In the genomic region with DNA sequence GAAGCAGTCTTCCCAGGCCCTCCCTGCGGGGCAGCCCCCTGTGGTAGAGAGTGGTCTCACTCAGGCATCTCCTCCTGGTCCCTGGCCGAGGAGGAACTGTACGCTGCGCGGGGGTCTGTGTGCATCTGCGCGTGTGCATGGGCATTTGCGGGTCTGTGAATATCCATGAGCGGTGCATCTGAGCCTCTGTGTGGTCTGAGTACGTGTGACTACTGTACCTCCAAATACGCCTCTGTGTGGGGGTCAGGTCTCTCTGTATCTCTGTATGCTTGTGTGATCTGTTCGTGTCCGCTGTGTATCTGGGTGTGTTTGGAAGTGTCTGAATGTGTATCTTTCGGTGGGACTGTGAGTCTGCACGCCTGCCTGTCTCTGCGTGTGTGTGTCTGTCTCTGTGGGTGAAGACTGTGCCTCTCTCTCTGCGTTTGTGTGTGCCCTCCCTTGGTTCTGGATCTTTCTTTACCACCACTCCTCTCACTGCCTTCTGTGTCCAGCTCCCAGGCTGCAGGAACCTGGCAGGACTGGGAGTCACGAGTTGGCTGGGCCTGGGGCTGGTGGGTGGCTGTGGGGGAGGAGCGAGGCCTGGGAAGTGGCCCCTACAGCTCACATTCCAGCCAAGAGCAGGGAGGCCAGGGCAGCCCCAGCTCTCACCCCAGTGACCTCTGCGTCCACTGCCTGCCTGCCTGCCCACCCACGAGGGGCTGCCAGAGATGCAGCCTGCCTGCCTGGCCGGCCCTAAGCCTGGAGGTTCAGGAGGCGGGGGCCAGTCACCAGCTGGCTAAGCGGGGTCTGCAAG, we compare ENCODE assay signal across 1 cellular context.
TF ChIP-seq lines count a peak whose summit lies in the region.

No MANE protein-coding gene starts in this region.

TF ChIP-seq in HepG2, 621 proteins besides CTCF, POLR2A, EP300 and RAD21 (continued from another document and continues in another):
- TF ChIP-seq, protein P1, sequence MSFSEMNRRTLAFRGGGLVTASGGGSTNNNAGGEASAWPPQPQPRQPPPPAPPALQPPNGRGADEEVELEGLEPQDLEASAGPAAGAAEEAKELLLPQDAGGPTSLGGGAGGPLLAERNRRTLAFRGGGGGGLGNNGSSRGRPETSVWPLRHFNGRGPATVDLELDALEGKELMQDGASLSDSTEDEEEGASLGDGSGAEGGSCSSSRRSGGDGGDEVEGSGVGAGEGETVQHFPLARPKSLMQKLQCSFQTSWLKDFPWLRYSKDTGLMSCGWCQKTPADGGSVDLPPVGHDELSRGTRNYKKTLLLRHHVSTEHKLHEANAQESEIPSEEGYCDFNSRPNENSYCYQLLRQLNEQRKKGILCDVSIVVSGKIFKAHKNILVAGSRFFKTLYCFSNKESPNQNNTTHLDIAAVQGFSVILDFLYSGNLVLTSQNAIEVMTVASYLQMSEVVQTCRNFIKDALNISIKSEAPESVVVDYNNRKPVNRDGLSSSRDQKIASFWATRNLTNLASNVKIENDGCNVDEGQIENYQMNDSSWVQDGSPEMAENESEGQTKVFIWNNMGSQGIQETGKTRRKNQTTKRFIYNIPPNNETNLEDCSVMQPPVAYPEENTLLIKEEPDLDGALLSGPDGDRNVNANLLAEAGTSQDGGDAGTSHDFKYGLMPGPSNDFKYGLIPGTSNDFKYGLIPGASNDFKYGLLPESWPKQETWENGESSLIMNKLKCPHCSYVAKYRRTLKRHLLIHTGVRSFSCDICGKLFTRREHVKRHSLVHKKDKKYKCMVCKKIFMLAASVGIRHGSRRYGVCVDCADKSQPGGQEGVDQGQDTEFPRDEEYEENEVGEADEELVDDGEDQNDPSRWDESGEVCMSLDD (CRISPR knock-in tag; IDR thresholded peaks at IDR 0.05; ENCODE audit: borderline replicate concordance), result 0 out of 2 replicates have a peak, but pooled peaks have one; percentile 52
- TF ChIP-seq BCL6 (CRISPR knock-in tag; IDR thresholded peaks at IDR 0.05) (no peak), ZNF292 (CRISPR knock-in tag; IDR thresholded peaks at IDR 0.05; ENCODE audit: borderline replicate concordance, low read depth) (peak; percentile 90), ZNF780A (CRISPR knock-in tag; IDR thresholded peaks at IDR 0.05) (peak; percentile 80; the same call in 1 of the 2 replicates), TBX2 (CRISPR knock-in tag; IDR thresholded peaks at IDR 0.05; ENCODE audit: borderline replicate concordance) (peak; percentile 62), ZNF530 (CRISPR knock-in tag; IDR thresholded peaks at IDR 0.05; ENCODE audit: low read depth) (no peak), ZNF552 (CRISPR knock-in tag; IDR thresholded peaks at IDR 0.05; ENCODE audit: borderline replicate concordance) (peak; percentile 86; the same call in 1 of the 2 replicates), DMAP1 (CRISPR knock-in tag; IDR thresholded peaks at IDR 0.05) (0 out of 2 replicates have a peak, but pooled peaks have one; percentile 28), PITX1 (CRISPR knock-in tag; IDR thresholded peaks at IDR 0.05) (0 out of 2 replicates have a peak, but pooled peaks have one; percentile 40), THYN1 (CRISPR knock-in tag; IDR thresholded peaks at IDR 0.05; ENCODE audit: borderline replicate concordance, low read depth) (no peak), ZNF451 (CRISPR knock-in tag; IDR thresholded peaks at IDR 0.05) (0 out of 2 replicates have a peak, but pooled peaks have one; percentile 50), ZNF333 (CRISPR knock-in tag; IDR thresholded peaks at IDR 0.05; ENCODE audit: borderline replicate concordance) (0 out of 2 replicates have a peak, but pooled peaks have one; percentile 48), MAZ (IDR thresholded peaks at IDR 0.05; ENCODE audit: borderline replicate concordance, low read depth, low read length) (0 out of 2 replicates have a peak, but pooled peaks have one; percentile 15), MAZ (CRISPR knock-in tag; IDR thresholded peaks at IDR 0.05; ENCODE audit: low read depth) (no peak), ZNF792 (CRISPR knock-in tag; IDR thresholded peaks at IDR 0.05) (peak; percentile 65; the same call in 1 of the 2 replicates), NCOA1 (CRISPR knock-in tag; IDR thresholded peaks at IDR 0.05) (peak; percentile 12; the same call in 1 of the 2 replicates), SRY (CRISPR knock-in tag; IDR thresholded peaks at IDR 0.05) (peak; percentile 53; the same call in 1 of the 2 replicates), TARDBP (CRISPR knock-in tag; IDR thresholded peaks at IDR 0.05) (peak; percentile 61; the same call in 1 of the 2 replicates)
- TF ChIP-seq, protein P2, sequence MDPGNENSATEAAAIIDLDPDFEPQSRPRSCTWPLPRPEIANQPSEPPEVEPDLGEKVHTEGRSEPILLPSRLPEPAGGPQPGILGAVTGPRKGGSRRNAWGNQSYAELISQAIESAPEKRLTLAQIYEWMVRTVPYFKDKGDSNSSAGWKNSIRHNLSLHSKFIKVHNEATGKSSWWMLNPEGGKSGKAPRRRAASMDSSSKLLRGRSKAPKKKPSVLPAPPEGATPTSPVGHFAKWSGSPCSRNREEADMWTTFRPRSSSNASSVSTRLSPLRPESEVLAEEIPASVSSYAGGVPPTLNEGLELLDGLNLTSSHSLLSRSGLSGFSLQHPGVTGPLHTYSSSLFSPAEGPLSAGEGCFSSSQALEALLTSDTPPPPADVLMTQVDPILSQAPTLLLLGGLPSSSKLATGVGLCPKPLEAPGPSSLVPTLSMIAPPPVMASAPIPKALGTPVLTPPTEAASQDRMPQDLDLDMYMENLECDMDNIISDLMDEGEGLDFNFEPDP (CRISPR knock-in tag; conservative IDR thresholded peaks at IDR 0.05), result 0 out of 2 replicates have a peak, but pooled peaks have one; percentile 54
- TF ChIP-seq, protein P3, sequence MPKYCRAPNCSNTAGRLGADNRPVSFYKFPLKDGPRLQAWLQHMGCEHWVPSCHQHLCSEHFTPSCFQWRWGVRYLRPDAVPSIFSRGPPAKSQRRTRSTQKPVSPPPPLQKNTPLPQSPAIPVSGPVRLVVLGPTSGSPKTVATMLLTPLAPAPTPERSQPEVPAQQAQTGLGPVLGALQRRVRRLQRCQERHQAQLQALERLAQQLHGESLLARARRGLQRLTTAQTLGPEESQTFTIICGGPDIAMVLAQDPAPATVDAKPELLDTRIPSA (CRISPR knock-in tag; IDR thresholded peaks at IDR 0.05; ENCODE audit: borderline replicate concordance), result no peak
- TF ChIP-seq, protein P4, sequence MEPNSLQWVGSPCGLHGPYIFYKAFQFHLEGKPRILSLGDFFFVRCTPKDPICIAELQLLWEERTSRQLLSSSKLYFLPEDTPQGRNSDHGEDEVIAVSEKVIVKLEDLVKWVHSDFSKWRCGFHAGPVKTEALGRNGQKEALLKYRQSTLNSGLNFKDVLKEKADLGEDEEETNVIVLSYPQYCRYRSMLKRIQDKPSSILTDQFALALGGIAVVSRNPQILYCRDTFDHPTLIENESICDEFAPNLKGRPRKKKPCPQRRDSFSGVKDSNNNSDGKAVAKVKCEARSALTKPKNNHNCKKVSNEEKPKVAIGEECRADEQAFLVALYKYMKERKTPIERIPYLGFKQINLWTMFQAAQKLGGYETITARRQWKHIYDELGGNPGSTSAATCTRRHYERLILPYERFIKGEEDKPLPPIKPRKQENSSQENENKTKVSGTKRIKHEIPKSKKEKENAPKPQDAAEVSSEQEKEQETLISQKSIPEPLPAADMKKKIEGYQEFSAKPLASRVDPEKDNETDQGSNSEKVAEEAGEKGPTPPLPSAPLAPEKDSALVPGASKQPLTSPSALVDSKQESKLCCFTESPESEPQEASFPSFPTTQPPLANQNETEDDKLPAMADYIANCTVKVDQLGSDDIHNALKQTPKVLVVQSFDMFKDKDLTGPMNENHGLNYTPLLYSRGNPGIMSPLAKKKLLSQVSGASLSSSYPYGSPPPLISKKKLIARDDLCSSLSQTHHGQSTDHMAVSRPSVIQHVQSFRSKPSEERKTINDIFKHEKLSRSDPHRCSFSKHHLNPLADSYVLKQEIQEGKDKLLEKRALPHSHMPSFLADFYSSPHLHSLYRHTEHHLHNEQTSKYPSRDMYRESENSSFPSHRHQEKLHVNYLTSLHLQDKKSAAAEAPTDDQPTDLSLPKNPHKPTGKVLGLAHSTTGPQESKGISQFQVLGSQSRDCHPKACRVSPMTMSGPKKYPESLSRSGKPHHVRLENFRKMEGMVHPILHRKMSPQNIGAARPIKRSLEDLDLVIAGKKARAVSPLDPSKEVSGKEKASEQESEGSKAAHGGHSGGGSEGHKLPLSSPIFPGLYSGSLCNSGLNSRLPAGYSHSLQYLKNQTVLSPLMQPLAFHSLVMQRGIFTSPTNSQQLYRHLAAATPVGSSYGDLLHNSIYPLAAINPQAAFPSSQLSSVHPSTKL (CRISPR knock-in tag; IDR thresholded peaks at IDR 0.05), result peak; percentile 50; the same call in 1 of the 2 replicates
- TF ChIP-seq, protein P5, sequence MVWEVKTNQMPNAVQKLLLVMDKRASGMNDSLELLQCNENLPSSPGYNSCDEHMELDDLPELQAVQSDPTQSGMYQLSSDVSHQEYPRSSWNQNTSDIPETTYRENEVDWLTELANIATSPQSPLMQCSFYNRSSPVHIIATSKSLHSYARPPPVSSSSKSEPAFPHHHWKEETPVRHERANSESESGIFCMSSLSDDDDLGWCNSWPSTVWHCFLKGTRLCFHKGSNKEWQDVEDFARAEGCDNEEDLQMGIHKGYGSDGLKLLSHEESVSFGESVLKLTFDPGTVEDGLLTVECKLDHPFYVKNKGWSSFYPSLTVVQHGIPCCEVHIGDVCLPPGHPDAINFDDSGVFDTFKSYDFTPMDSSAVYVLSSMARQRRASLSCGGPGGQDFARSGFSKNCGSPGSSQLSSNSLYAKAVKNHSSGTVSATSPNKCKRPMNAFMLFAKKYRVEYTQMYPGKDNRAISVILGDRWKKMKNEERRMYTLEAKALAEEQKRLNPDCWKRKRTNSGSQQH (CRISPR knock-in tag; IDR thresholded peaks at IDR 0.05; ENCODE audit: low read depth), result 0 out of 2 replicates have a peak, but pooled peaks have one; percentile 58
- TF ChIP-seq, protein P6, sequence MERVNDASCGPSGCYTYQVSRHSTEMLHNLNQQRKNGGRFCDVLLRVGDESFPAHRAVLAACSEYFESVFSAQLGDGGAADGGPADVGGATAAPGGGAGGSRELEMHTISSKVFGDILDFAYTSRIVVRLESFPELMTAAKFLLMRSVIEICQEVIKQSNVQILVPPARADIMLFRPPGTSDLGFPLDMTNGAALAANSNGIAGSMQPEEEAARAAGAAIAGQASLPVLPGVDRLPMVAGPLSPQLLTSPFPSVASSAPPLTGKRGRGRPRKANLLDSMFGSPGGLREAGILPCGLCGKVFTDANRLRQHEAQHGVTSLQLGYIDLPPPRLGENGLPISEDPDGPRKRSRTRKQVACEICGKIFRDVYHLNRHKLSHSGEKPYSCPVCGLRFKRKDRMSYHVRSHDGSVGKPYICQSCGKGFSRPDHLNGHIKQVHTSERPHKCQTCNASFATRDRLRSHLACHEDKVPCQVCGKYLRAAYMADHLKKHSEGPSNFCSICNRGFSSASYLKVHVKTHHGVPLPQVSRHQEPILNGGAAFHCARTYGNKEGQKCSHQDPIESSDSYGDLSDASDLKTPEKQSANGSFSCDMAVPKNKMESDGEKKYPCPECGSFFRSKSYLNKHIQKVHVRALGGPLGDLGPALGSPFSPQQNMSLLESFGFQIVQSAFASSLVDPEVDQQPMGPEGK (CRISPR knock-in tag; IDR thresholded peaks at IDR 0.05), result peak; percentile 74
- TF ChIP-seq, protein P7, sequence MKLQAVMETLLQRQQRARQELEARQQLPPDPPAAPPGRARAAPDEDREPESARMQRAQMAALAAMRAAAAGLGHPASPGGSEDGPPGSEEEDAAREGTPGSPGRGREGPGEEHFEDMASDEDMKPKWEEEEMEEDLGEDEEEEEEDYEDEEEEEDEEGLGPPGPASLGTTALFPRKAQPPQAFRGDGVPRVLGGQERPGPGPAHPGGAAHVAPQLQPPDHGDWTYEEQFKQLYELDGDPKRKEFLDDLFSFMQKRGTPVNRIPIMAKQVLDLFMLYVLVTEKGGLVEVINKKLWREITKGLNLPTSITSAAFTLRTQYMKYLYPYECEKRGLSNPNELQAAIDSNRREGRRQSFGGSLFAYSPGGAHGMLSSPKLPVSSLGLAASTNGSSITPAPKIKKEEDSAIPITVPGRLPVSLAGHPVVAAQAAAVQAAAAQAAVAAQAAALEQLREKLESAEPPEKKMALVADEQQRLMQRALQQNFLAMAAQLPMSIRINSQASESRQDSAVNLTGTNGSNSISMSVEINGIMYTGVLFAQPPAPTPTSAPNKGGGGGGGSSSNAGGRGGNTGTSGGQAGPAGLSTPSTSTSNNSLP (IDR thresholded peaks at IDR 0.05; ENCODE audit: low read depth, low read length), result no peak
- TF ChIP-seq, protein P8, sequence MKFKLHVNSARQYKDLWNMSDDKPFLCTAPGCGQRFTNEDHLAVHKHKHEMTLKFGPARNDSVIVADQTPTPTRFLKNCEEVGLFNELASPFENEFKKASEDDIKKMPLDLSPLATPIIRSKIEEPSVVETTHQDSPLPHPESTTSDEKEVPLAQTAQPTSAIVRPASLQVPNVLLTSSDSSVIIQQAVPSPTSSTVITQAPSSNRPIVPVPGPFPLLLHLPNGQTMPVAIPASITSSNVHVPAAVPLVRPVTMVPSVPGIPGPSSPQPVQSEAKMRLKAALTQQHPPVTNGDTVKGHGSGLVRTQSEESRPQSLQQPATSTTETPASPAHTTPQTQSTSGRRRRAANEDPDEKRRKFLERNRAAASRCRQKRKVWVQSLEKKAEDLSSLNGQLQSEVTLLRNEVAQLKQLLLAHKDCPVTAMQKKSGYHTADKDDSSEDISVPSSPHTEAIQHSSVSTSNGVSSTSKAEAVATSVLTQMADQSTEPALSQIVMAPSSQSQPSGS (CRISPR knock-in tag; IDR thresholded peaks at IDR 0.05), result peak; percentile 15; the same call in 1 of the 2 replicates
- TF ChIP-seq, protein P9, sequence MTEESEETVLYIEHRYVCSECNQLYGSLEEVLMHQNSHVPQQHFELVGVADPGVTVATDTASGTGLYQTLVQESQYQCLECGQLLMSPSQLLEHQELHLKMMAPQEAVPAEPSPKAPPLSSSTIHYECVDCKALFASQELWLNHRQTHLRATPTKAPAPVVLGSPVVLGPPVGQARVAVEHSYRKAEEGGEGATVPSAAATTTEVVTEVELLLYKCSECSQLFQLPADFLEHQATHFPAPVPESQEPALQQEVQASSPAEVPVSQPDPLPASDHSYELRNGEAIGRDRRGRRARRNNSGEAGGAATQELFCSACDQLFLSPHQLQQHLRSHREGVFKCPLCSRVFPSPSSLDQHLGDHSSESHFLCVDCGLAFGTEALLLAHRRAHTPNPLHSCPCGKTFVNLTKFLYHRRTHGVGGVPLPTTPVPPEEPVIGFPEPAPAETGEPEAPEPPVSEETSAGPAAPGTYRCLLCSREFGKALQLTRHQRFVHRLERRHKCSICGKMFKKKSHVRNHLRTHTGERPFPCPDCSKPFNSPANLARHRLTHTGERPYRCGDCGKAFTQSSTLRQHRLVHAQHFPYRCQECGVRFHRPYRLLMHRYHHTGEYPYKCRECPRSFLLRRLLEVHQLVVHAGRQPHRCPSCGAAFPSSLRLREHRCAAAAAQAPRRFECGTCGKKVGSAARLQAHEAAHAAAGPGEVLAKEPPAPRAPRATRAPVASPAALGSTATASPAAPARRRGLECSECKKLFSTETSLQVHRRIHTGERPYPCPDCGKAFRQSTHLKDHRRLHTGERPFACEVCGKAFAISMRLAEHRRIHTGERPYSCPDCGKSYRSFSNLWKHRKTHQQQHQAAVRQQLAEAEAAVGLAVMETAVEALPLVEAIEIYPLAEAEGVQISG (CRISPR knock-in tag; IDR thresholded peaks at IDR 0.05), result peak; percentile 61
- TF ChIP-seq, protein P10, sequence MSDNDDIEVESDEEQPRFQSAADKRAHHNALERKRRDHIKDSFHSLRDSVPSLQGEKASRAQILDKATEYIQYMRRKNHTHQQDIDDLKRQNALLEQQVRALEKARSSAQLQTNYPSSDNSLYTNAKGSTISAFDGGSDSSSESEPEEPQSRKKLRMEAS (IDR thresholded peaks at IDR 0.05), result peak; percentile 65
- TF ChIP-seq, protein P11, sequence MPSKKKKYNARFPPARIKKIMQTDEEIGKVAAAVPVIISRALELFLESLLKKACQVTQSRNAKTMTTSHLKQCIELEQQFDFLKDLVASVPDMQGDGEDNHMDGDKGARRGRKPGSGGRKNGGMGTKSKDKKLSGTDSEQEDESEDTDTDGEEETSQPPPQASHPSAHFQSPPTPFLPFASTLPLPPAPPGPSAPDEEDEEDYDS (CRISPR knock-in tag; IDR thresholded peaks at IDR 0.05), result 0 out of 2 replicates have a peak, but pooled peaks have one; percentile 32
